ENCODE assay signal across 9 cellular contexts in the genomic region with DNA sequence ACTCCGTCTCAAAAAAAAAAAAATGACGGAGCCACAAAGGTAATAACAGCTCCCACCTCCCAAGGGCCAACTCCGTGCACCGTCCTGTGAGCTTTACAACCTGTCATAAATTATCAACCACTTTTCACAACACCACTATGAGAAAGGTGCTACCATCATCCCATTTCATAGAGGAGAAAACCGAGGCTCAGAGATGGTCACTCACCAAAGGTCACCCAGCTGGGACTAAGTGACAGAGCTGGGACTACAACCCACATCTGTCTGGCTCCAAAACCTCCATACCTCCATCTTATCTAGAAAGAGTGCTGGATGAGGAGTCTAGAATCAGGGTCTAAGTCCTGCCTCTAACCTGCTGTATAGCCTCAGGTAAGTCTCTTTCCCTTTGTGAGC. TPM values are rescaled to one million over a fixed set of nuclear protein-coding genes. Genes with fewer than 3 reads are reported as not detected.
DNase-seq lines count a peak whose midpoint lies in the region; ATAC-seq and TF ChIP-seq lines count a peak whose summit lies in the region.
"Had no signal": no experiment of that assay in that cellular context is flagged by ENCODE, and none has a peak within 500 bp of the region (broad histone marks: within the 10 kb centered on the region; RNA-seq: fewer than 3 reads in every experiment).

No MANE protein-coding gene starts in this region.

- no peaks in the 10 kb centered on the region for H3K36me3 ChIP-seq in heart right ventricle
- no peaks in the 10 kb centered on the region for H3K36me3 ChIP-seq in mesendoderm (ENCODE audit: control insufficient read depth, insufficient read depth, low read length)
- H3K36me3 ChIP-seq in urinary bladder (ENCODE audit: insufficient read depth): no peaks in the 10 kb centered on the region

- H3K27me3 ChIP-seq in heart right ventricle (no peaks in the 10 kb centered on the region), mesendoderm (ENCODE audit: insufficient read depth, low read length, poor library complexity) (no peaks in the 10 kb centered on the region)

- H3K9ac ChIP-seq in mesendoderm (ENCODE audit: low read length): no peak overlapping the region

- ATAC-seq in heart right ventricle (no peak), left ventricle myocardium superior (no peak), GM18909 (IDR thresholded peaks at IDR 0.05; ENCODE audit: poor library complexity, unreplicated experiment) (no peak), GM19467 (IDR thresholded peaks at IDR 0.05; ENCODE audit: unreplicated experiment) (no peak)

- no peak overlapping the region for H3K4ac ChIP-seq in mesendoderm (ENCODE audit: low read depth, low read length)

- no peak overlapping the region for H3K4me2 ChIP-seq in mesendoderm (ENCODE audit: low read length)

- no peak overlapping the region for H2BK15ac ChIP-seq in mesendoderm (replicated peaks; ENCODE audit: low read depth)

- no peak overlapping the region for H3K23ac ChIP-seq in mesendoderm (ENCODE audit: low read length)

- no peak overlapping the region for H2AK5ac ChIP-seq in mesendoderm (ENCODE audit: low read length)

- no peak overlapping the region for H4K5ac ChIP-seq in mesendoderm (ENCODE audit: low read length)

- H3K56ac ChIP-seq in mesendoderm (ENCODE audit: low read length): peak overlapping the region; percentile 2

- H3K27ac ChIP-seq in heart right ventricle (peak overlapping the region; percentile 47 to 90 (median 84)), adipose tissue (ENCODE audit: low read depth, low read length) (peak overlapping the region; percentile 74), mesendoderm (ENCODE audit: low read depth, low read length) (no peak overlapping the region), urinary bladder (ENCODE audit: low read depth) (peak overlapping the region; percentile 2)

- H3K79me2 ChIP-seq in mesendoderm (ENCODE audit: control insufficient read depth, insufficient read depth, low read length): peaks cover 5% of the 10 kb centered on the region

- WGBS in heart right ventricle, 2 donors: 93 to 95% methylated on average over 5 of the region's 5 CpGs
- WGBS in adipose tissue, 3 donors: 70 to 88% (median 86%) methylated on average over 5 of the region's 5 CpGs
- WGBS in mesendoderm (ENCODE audit: extremely low coverage, insufficient coverage, low lambda C conversion rate): no CpG with 5 or more reads among the region's 5 CpGs
- WGBS in urinary bladder: 94% methylated on average over 5 of the region's 5 CpGs

- H2BK120ac ChIP-seq in mesendoderm (ENCODE audit: low read depth, low read length): no peak overlapping the region

- peaks cover 40 to 96% (median 71%) of the 10 kb centered on the region in 9 donors for H3K4me1 ChIP-seq in heart right ventricle
- H3K4me1 ChIP-seq in mesendoderm (ENCODE audit: control insufficient read depth, low read depth, low read length): peaks cover 15% of the 10 kb centered on the region
- H3K4me1 ChIP-seq in urinary bladder (ENCODE audit: insufficient read depth): no peaks in the 10 kb centered on the region

- no peak overlapping the region for H3K18ac ChIP-seq in mesendoderm (ENCODE audit: low read length)

- TF ChIP-seq CTCF in heart right ventricle (IDR thresholded peaks at IDR 0.05): no peak

- intact Hi-C loops in heart right ventricle (cut with DNase I): loop anchor here in 7 of 10 donors (2.0 to 5.0 kb wide), 4 partner anchors 42 to 79 kb away; partner anchors contain the start of gene ECE1 (in 1 of the 7)
- intact Hi-C loops in left ventricle myocardium superior (cut with micrococcal nuclease): loop anchor here (5.0 kb wide), 1 partner anchor 67 kb away; no protein-coding TSS in a partner anchor

- no peak overlapping the region for H3K4me3 ChIP-seq in heart right ventricle
- no peak overlapping the region for H3K4me3 ChIP-seq in mesendoderm (ENCODE audit: low read length)
- H3K4me3 ChIP-seq in urinary bladder (ENCODE audit: low read depth, low read length): no peak overlapping the region

- H4K8ac ChIP-seq in mesendoderm (ENCODE audit: low read depth, low read length): no peak overlapping the region

- no peak for DNase-seq in heart right ventricle
- no peak for DNase-seq in left ventricle myocardium superior
- no peak for DNase-seq in mesendoderm
- no peak for DNase-seq in DMS53 treated with DMSO at 0.1 percent for 48 hours (lab: John Stamatoyannopoulos, UW; ENCODE audit: unreplicated experiment)
- DNase-seq: NCI-H524 treated with DMSO at 0.1 percent for 48 hours had no signal

- H2BK5ac ChIP-seq in mesendoderm (ENCODE audit: low read length): no peak overlapping the region

- H3K9me3 ChIP-seq in heart right ventricle: no peaks in the 10 kb centered on the region

- peaks cover 12% of the 10 kb centered on the region for H3K79me1 ChIP-seq in mesendoderm (ENCODE audit: low read length)

RNA-seq across cellular contexts. Expression of gene ECE1, which starts 43.6 kb away (rescaled TPM):
- total RNA-seq in heart right ventricle (10 to 100 TPM; 30.6 to 81.8 (median 53.1) TPM), left ventricle myocardium superior (43.3 TPM), urinary bladder (32.5 TPM)
- polyA plus RNA-seq in heart right ventricle (10 to 100 TPM; 41.4 to 44.7 TPM), adipose tissue (100 to 1,000 TPM in 1 of 3 donors, 10 to 100 TPM in 2; 63.8 to 110 (median 65.3) TPM), urinary bladder (121 TPM)
- polyA plus RNA-seq in mesendoderm (2013, experiment 1 of 2): 19.2 TPM
- 19.4 TPM for polyA plus RNA-seq in mesendoderm (2013, experiment 2 of 2)
